In genomic region chr21:35138665-35139381, GRCh38 we compare ENCODE assay signal across 8 cellular contexts.
DNase-seq lines count a peak whose midpoint lies in the region; ATAC-seq and TF ChIP-seq lines count a peak whose summit lies in the region.

No MANE protein-coding gene starts in this region.

- H3K79me1 ChIP-seq in trophoblast cell (ENCODE audit: low read length), result peaks cover 12% of the 10 kb centered on the region

- no peak overlapping the region for H4K12ac ChIP-seq in trophoblast cell (ENCODE audit: low read depth, low read length)

- POLR2A ChIA-PET in PC-3 (lab: Charles Lee; ENCODE audit: unreplicated experiment), result interaction anchor here (0.6 kb wide), 1 partner anchor 22 kb away, joined by 3 read pairs; no protein-coding TSS in a partner anchor

- WGBS in trophoblast cell (ENCODE audit: extremely low coverage, insufficient coverage, insufficient read length), result no CpG with 5 or more reads among the region's 12 CpGs

- BruUV-seq in PC-3 (replicated peaks; lab: Mats Ljungman, UMichigan), result TSS peak; percentile 56

- no peak overlapping the region for H2AK5ac ChIP-seq in trophoblast cell (ENCODE audit: low read length)

- TF ChIP-seq CTCF in PC-3 (conservative IDR thresholded peaks at IDR 0.05; ENCODE audit: low read depth, low read length) (no peak; the same call in 1 of the 2 replicates), left ventricle myocardium inferior (IDR thresholded peaks at IDR 0.05; ENCODE audit: borderline replicate concordance) (no peak)

- no peaks in the 10 kb centered on the region for H3K79me2 ChIP-seq in PC-3 (ENCODE audit: low read length)
- no peaks in the 10 kb centered on the region for H3K79me2 ChIP-seq in trophoblast cell (ENCODE audit: control insufficient read depth, insufficient read depth, low read length, poor library complexity)

- peak overlapping the region; percentile 37; the same call in 1 of the 2 replicates for H2AFZ ChIP-seq in PC-3 (ENCODE audit: low read length)
- no peak overlapping the region for H2AFZ ChIP-seq in trophoblast cell (ENCODE audit: insufficient read depth, low read length, poor library complexity)

- no peaks in the 10 kb centered on the region for H3K9me3 ChIP-seq in PC-3 (ENCODE audit: low read length)
- no peaks in the 10 kb centered on the region for H3K9me3 ChIP-seq in trophoblast cell (ENCODE audit: insufficient read depth, low read depth, low read length)
- no peaks in the 10 kb centered on the region for H3K9me3 ChIP-seq in effector memory CD4-positive, alpha-beta T cell (ENCODE audit: control insufficient read depth, low read length)
- no peaks in the 10 kb centered on the region for H3K9me3 ChIP-seq in left ventricle myocardium inferior (replicated peaks)

- no peak overlapping the region for H3K4ac ChIP-seq in trophoblast cell (ENCODE audit: low read depth, low read length)

- H3K4me3 ChIP-seq in PC-3 (ENCODE audit: low read length) (peak overlapping the region; percentile 16; the same call in 1 of the 2 replicates), trophoblast cell (ENCODE audit: low read depth, low read length) (no peak overlapping the region), left ventricle myocardium inferior (no peak overlapping the region)
- H3K4me3 ChIP-seq in effector memory CD4-positive, alpha-beta T cell (ENCODE audit: insufficient read depth, low read depth, low read length, poor library complexity, severe bottlenecking), result no peak overlapping the region

- peaks cover 38% of the 10 kb centered on the region for H3K4me1 Mint-ChIP-seq in activated naive CD4-positive, alpha-beta T cell treated with anti-CD3 and anti-CD28 coated beads for 36 hours (ENCODE audit: low read depth)

- no peak overlapping the region for H2BK12ac ChIP-seq in trophoblast cell (ENCODE audit: low read length)

- H3K9ac ChIP-seq in PC-3 (ENCODE audit: low read length), result peak overlapping the region; percentile 49
- no peak overlapping the region for H3K9ac ChIP-seq in trophoblast cell (ENCODE audit: low read length)

- H3F3A ChIP-seq in PC-3 (ENCODE audit: low read length, unreplicated experiment), result no peaks in the 10 kb centered on the region

- no peaks in the 10 kb centered on the region for H3K36me3 Mint-ChIP-seq in activated naive CD4-positive, alpha-beta T cell treated with anti-CD3 and anti-CD28 coated beads for 36 hours (ENCODE audit: low read depth)

- H3K27me3 Mint-ChIP-seq in activated naive CD4-positive, alpha-beta T cell treated with anti-CD3 and anti-CD28 coated beads for 36 hours (ENCODE audit: low read depth), result no peaks in the 10 kb centered on the region

- peak; percentile 58 for ATAC-seq in PC-3
- no peak for ATAC-seq in GM21786 (IDR thresholded peaks at IDR 0.05; ENCODE audit: unreplicated experiment)

- H3K23ac ChIP-seq in trophoblast cell (ENCODE audit: low read length), result no peak overlapping the region

- intact Hi-C loops in PC-3 (cut with micrococcal nuclease) (loop anchor here (5.0 kb wide), 3 partner anchors 52 to 242 kb away; no protein-coding TSS in a partner anchor), left ventricle myocardium inferior (cut with micrococcal nuclease) (no loop called here)
- intact Hi-C loops in activated naive CD4-positive, alpha-beta T cell treated with anti-CD3 and anti-CD28 coated beads for 36 hours (cut with micrococcal nuclease), result loop anchor here (1.0 to 5.0 kb wide), 12 partner anchors 11 to 327 kb away; no protein-coding TSS in a partner anchor

- H3K18ac ChIP-seq in trophoblast cell (ENCODE audit: low read length), result no peak overlapping the region

- H3K9me2 ChIP-seq in PC-3 (replicated peaks; ENCODE audit: low read length), result no peaks in the 10 kb centered on the region

- no peak overlapping the region for H2BK5ac ChIP-seq in trophoblast cell (ENCODE audit: low read depth, low read length, poor library complexity)

- no peak overlapping the region for H3K14ac ChIP-seq in trophoblast cell (ENCODE audit: low read length)

- peaks cover 42% of the 10 kb centered on the region for H3K4me1 ChIP-seq in PC-3 (ENCODE audit: insufficient read depth, low read length)
- peaks cover 13 to 14% of the 10 kb centered on the region in 2 experiments for H3K4me1 ChIP-seq in trophoblast cell (ENCODE audit: control insufficient read depth in 1 of 2, insufficient read depth in 2 of 2, low read length in 2 of 2)
- H3K4me1 ChIP-seq in effector memory CD4-positive, alpha-beta T cell (ENCODE audit: control insufficient read depth, insufficient read depth, low read length, poor library complexity, severe bottlenecking), result peaks cover 4% of the 10 kb centered on the region
- H3K4me1 ChIP-seq in left ventricle myocardium inferior, result no peaks in the 10 kb centered on the region

- H3K27ac Mint-ChIP-seq in activated naive CD4-positive, alpha-beta T cell treated with anti-CD3 and anti-CD28 coated beads for 36 hours, result peak overlapping the region; percentile 95

- H3K36me3 ChIP-seq in PC-3 (ENCODE audit: low read depth, low read length) (no peaks in the 10 kb centered on the region), trophoblast cell (ENCODE audit: control insufficient read depth in 1 of 2, insufficient read depth in 2 of 2, low read length in 2 of 2) (no peaks in the 10 kb centered on the region), left ventricle myocardium inferior (no peaks in the 10 kb centered on the region)
- H3K36me3 ChIP-seq in effector memory CD4-positive, alpha-beta T cell (ENCODE audit: control insufficient read depth, insufficient read depth, low read length), result no peaks in the 10 kb centered on the region

- DNase-seq in COLO829 (ENCODE audit: low spot score) (peak; percentile 94), PC-3 (peak; percentile 94), trophoblast cell (peak; percentile 92 to 97), DMS 273 (lab: John Stamatoyannopoulos, UW; ENCODE audit: unreplicated experiment) (no peak), left ventricle myocardium inferior (no peak)
- peak; percentile 87 for DNase-seq in activated naive CD4-positive, alpha-beta T cell treated with anti-CD3 and anti-CD28 coated beads for 36 hours
- DNase-seq in effector memory CD4-positive, alpha-beta T cell, result no peak

- H3K27me3 ChIP-seq in PC-3 (ENCODE audit: low read length) (no peaks in the 10 kb centered on the region), trophoblast cell (ENCODE audit: insufficient read depth, low read length) (no peaks in the 10 kb centered on the region), left ventricle myocardium inferior (ENCODE audit: low read depth) (peaks cover 16% of the 10 kb centered on the region)
- H3K27me3 ChIP-seq in effector memory CD4-positive, alpha-beta T cell (replicated peaks; ENCODE audit: control insufficient read depth, insufficient read depth, low read length, poor library complexity, severe bottlenecking), result no peaks in the 10 kb centered on the region

- peak overlapping the region; percentile 66 for H3K4me2 ChIP-seq in PC-3 (ENCODE audit: low read length)
- H3K4me2 ChIP-seq in trophoblast cell (ENCODE audit: low read length), result no peak overlapping the region

- peak overlapping the region; percentile 70 for H3K4me3 Mint-ChIP-seq in activated naive CD4-positive, alpha-beta T cell treated with anti-CD3 and anti-CD28 coated beads for 36 hours

- no peak overlapping the region for H4K8ac ChIP-seq in trophoblast cell (ENCODE audit: low read depth, low read length)

- peak overlapping the region; percentile 87 for H3K27ac ChIP-seq in PC-3 (ENCODE audit: low read length)
- peak overlapping the region; percentile 15 for H3K27ac ChIP-seq in trophoblast cell (ENCODE audit: low read depth, low read length)
- H3K27ac ChIP-seq in effector memory CD4-positive, alpha-beta T cell (ENCODE audit: insufficient read depth, low read length, poor library complexity, severe bottlenecking), result no peak overlapping the region
- H3K27ac ChIP-seq in left ventricle myocardium inferior (replicated peaks), result no peak overlapping the region

- CTCF ChIA-PET in PC-3 (lab: Charles Lee), result no interaction called here
- CTCF ChIA-PET in activated naive CD4-positive, alpha-beta T cell treated with anti-CD3 and anti-CD28 coated beads for 36 hours (lab: Charles Lee), result interaction anchor here (0.5 to 1.4 kb wide), 5 partner anchors 9 to 273 kb away, joined by 3 to 7 read pairs (median 3); no protein-coding TSS in a partner anchor

- peaks cover 2% of the 10 kb centered on the region for H3K9me3 Mint-ChIP-seq in activated naive CD4-positive, alpha-beta T cell treated with anti-CD3 and anti-CD28 coated beads for 36 hours

- H4K20me1 ChIP-seq in PC-3 (ENCODE audit: low read length), result no peaks in the 10 kb centered on the region

- no peak overlapping the region for H4K91ac ChIP-seq in trophoblast cell (ENCODE audit: low read depth, low read length)

- peak overlapping the region; percentile 54 for H2BK120ac ChIP-seq in trophoblast cell (ENCODE audit: insufficient read depth, low read length, poor library complexity)

Comparison
In these comparisons a context has a peak if more than half of its experiments do, and no peak if none do; other contexts are left out.
1. DNase-seq: peak in COLO829 (single experiment), PC-3 (single experiment), activated naive CD4-positive, alpha-beta T cell treated with anti-CD3 and anti-CD28 coated beads for 36 hours (single experiment) and trophoblast cell (2 of 2); none in effector memory CD4-positive, alpha-beta T cell (0 of 3), DMS 273 (single experiment) and left ventricle myocardium inferior (single experiment).
2. H3K27ac ChIP-seq: peak in PC-3 (single experiment) and trophoblast cell (single experiment); none in effector memory CD4-positive, alpha-beta T cell (single experiment) and left ventricle myocardium inferior (single experiment).